15 cellular contexts compared by ENCODE assay signal in the genomic region with DNA sequence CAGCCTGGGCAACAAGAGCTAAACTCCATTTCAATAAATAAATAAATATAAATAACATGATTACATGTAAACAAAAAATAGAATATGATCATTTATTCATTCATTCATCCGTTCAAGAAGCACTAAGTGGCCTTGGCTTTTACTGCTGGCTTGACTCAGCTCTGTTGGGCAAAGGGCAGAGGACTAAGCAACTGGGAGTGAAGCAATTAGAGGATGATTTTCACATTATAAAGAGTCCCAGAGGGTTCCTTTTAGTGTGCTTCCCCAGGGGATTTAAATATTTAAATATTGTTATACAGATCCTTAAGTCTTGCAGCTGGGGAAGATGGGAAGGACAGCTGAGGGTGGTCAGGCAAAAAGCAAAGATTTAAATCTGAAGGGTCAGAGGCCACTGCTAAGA.
"Had no signal": no experiment of that assay in that cellular context is flagged by ENCODE, and none has a peak within 500 bp of the region (broad histone marks: within the 10 kb centered on the region; RNA-seq: fewer than 3 reads in every experiment).

No MANE protein-coding gene starts in this region.

- H3K4me3 Mint-ChIP-seq: activated naive CD4-positive, alpha-beta T cell treated with anti-CD3 and anti-CD28 coated beads, Interleukin-2, amount 50 U/mL, for 24 hours; mesothelial cell of epicardium; nephron; T-helper 2 cell treated with Interferon-gamma antibody and Interleukin-4, amounts not matched to agents 5 μg/mL and 100 μg/mL, for 36 hours had no signal

- H3K4me3 ChIP-seq: breast epithelium, stomach, vagina had no signal

- H3K36me3 ChIP-seq: breast epithelium, stomach, vagina had no signal

- H3K9me3 ChIP-seq: breast epithelium, stomach, vagina had no signal

- FAIRE-seq: keratinocyte, TTC549 had no signal

- H3K27ac ChIP-seq: breast epithelium, coronary artery, stomach, vagina had no signal

- DNase-seq: activated CD4-positive, alpha-beta T cell treated with anti-CD3 and anti-CD28 coated beads, Interleukin-2, amount 50 U/mL, for 4 hours; activated gamma-delta T cell; erythroblast; nucleus accumbens; stomach had no signal

- H3K4me1 Mint-ChIP-seq: activated naive CD4-positive, alpha-beta T cell treated with anti-CD3 and anti-CD28 coated beads, Interleukin-2, amount 50 U/mL, for 24 hours; mesothelial cell of epicardium; nephron had no signal

- H3K9me3 Mint-ChIP-seq: activated naive CD4-positive, alpha-beta T cell treated with anti-CD3 and anti-CD28 coated beads, Interleukin-2, amount 50 U/mL, for 24 hours; mesothelial cell of epicardium; nephron; T-helper 2 cell treated with Interferon-gamma antibody and Interleukin-4, amounts not matched to agents 5 μg/mL and 100 μg/mL, for 36 hours had no signal

- ATAC-seq: left lobe of liver had no signal

- H3K27ac Mint-ChIP-seq: activated naive CD4-positive, alpha-beta T cell treated with anti-CD3 and anti-CD28 coated beads, Interleukin-2, amount 50 U/mL, for 24 hours; mesothelial cell of epicardium; nephron; T-helper 2 cell treated with Interferon-gamma antibody and Interleukin-4, amounts not matched to agents 5 μg/mL and 100 μg/mL, for 36 hours had no signal

- H3K27me3 ChIP-seq: vagina had no signal

- H3K36me3 Mint-ChIP-seq: activated naive CD4-positive, alpha-beta T cell treated with anti-CD3 and anti-CD28 coated beads, Interleukin-2, amount 50 U/mL, for 24 hours; mesothelial cell of epicardium had no signal
